Comparison of ENCODE assay signal across 8 cellular contexts in genomic region chr17:76241205-76241539, GRCh38. TPM values are rescaled to one million over a fixed set of nuclear protein-coding genes. Genes with fewer than 3 reads are reported as not detected.
DNase-seq lines count a peak whose midpoint lies in the region; ATAC-seq and TF ChIP-seq lines count a peak whose summit lies in the region.

No MANE protein-coding gene starts in this region.

- peak overlapping the region; percentile 33 for H3K4me3 ChIP-seq in RWPE2 (ENCODE audit: severe bottlenecking)
- H3K4me3 ChIP-seq in fibroblast of pulmonary artery (replicated peaks; ENCODE audit: low read depth, low read length), result peak overlapping the region; percentile 55
- peak overlapping the region; percentile 74 for H3K4me3 ChIP-seq in osteoblast (ENCODE audit: insufficient read depth, low read length)

- no peaks in the 10 kb centered on the region for H4K20me1 ChIP-seq in osteoblast (ENCODE audit: insufficient read depth, low read length)

- no peaks in the 10 kb centered on the region for H3K9me3 ChIP-seq in CD4-positive, alpha-beta T cell (ENCODE audit: control insufficient read depth, low read length)
- no peaks in the 10 kb centered on the region for H3K9me3 ChIP-seq in RWPE2 (ENCODE audit: severe bottlenecking)
- no peaks in the 10 kb centered on the region for H3K9me3 ChIP-seq in osteoblast (ENCODE audit: low read depth, low read length)

- CTCF ChIA-PET in CD4-positive, alpha-beta T cell (lab: Charles Lee), result interaction anchor here (0.5 to 1.3 kb wide), 3 partner anchors 26 to 59 kb away, joined by 3 to 7 read pairs (median 5); no protein-coding TSS in a partner anchor

- in situ Hi-C loops in GM13976 (cut with MboI; ENCODE audit: low sequenced_read_pairs, unreplicated experiment), result no loop called here

- no peaks in the 10 kb centered on the region for H3K27me3 ChIP-seq in CD4-positive, alpha-beta T cell (ENCODE audit: control insufficient read depth, insufficient read depth, low read length)
- H3K27me3 ChIP-seq in RWPE2 (ENCODE audit: insufficient read depth, poor library complexity, severe bottlenecking) (peaks cover 20% of the 10 kb centered on the region), osteoblast (ENCODE audit: insufficient read depth, low read length) (peaks cover 66% of the 10 kb centered on the region)

- no peaks in the 10 kb centered on the region for H3K79me2 ChIP-seq in osteoblast (ENCODE audit: insufficient read depth, low read length)

- ATAC-seq in CD4-positive, alpha-beta T cell (ENCODE audit: poor library complexity), result no peak
- no peak for ATAC-seq in RWPE2 (ENCODE audit: low read depth)
- ATAC-seq in GM18519 (IDR thresholded peaks at IDR 0.05; ENCODE audit: low FRiP score, unreplicated experiment), result no peak

- no peaks in the 10 kb centered on the region for H3K9me3 Mint-ChIP-seq in CD4-positive, alpha-beta T cell

- H3K4me1 ChIP-seq in RWPE2 (ENCODE audit: insufficient read depth, poor library complexity, severe bottlenecking) (no peaks in the 10 kb centered on the region), osteoblast (ENCODE audit: insufficient read depth, low read length) (peaks cover 7% of the 10 kb centered on the region)

- peaks cover 59% of the 10 kb centered on the region for H3K4me1 Mint-ChIP-seq in CD4-positive, alpha-beta T cell (ENCODE audit: low read depth)

- no peaks in the 10 kb centered on the region for H3K36me3 ChIP-seq in RWPE2 (ENCODE audit: low read depth)
- no peaks in the 10 kb centered on the region for H3K36me3 ChIP-seq in osteoblast (ENCODE audit: insufficient read depth, low read length)

- H3K27me3 Mint-ChIP-seq in CD4-positive, alpha-beta T cell, result no peaks in the 10 kb centered on the region

- peak overlapping the region; percentile 94 for H2AFZ ChIP-seq in osteoblast (ENCODE audit: low read length)

- no peak for DNase-seq in CD4-positive, alpha-beta T cell
- DNase-seq in RWPE2 (ENCODE audit: low spot score), result no peak
- no peak for DNase-seq in fibroblast of pulmonary artery (ENCODE audit: low read depth)
- no peak for DNase-seq in osteoblast (ENCODE audit: insufficient read length, low spot score, missing footprints)
- DNase-seq in GM13976 (ENCODE audit: low spot score), result no peak
- no peak for DNase-seq in activated CD4-positive, CD25-positive, alpha-beta regulatory T cell treated with anti-CD3 and anti-CD28 coated beads, Interleukin-2, amount 50 U/mL, for 72 hours
- no peak for DNase-seq in NCI-H69 (lab: John Stamatoyannopoulos, UW)

- H3K4me3 Mint-ChIP-seq in CD4-positive, alpha-beta T cell, result peak overlapping the region; percentile 89

- POLR2A ChIA-PET in CD4-positive, alpha-beta T cell (lab: Charles Lee), result interaction anchor here (0.9 to 18.7 kb wide), 6 partner anchors 11 to 61 kb away, joined by 3 to 394 read pairs (median 6); partner anchors contain the start of gene UBALD2

- intact Hi-C loops in CD4-positive, alpha-beta T cell (cut with DNase I, micrococcal nuclease), result loop anchor here in 1 of 2 experiments (2.0 to 5.0 kb wide), 2 partner anchors 24 to 49 kb away; partner anchors contain the start of gene UBALD2

- H3K27ac Mint-ChIP-seq in CD4-positive, alpha-beta T cell, result peak overlapping the region; percentile 77

- H3K4me2 ChIP-seq in osteoblast (ENCODE audit: insufficient read depth, low read length), result peak overlapping the region; percentile 97

- peaks cover 4% of the 10 kb centered on the region for H3K36me3 Mint-ChIP-seq in CD4-positive, alpha-beta T cell (ENCODE audit: low read depth)

- TF ChIP-seq CTCF in CD4-positive, alpha-beta T cell (IDR thresholded peaks at IDR 0.05), result no peak
- TF ChIP-seq CTCF in RWPE2 (IDR thresholded peaks at IDR 0.05; ENCODE audit: poor library complexity, severe bottlenecking), result no peak
- no peak for TF ChIP-seq CTCF in fibroblast of pulmonary artery (IDR thresholded peaks at IDR 0.05; ENCODE audit: low read length, missing control alignments)
- TF ChIP-seq CTCF in osteoblast (IDR thresholded peaks at IDR 0.05; ENCODE audit: extremely low read depth, low read depth, low read length), result no peak
- TF ChIP-seq CTCF in GM13976 (IDR thresholded peaks at IDR 0.05; ENCODE audit: borderline replicate concordance, control extremely low read depth, extremely low read depth, insufficient read depth, missing control alignments), result no peak

- H3K27ac ChIP-seq in CD4-positive, alpha-beta T cell (ENCODE audit: low read depth, low read length), result peak overlapping the region; percentile 35
- H3K27ac ChIP-seq in RWPE2 (ENCODE audit: poor library complexity, severe bottlenecking) (no peak overlapping the region), osteoblast (ENCODE audit: low read depth, low read length) (no peak overlapping the region)

RNA-seq across cellular contexts. Expression of gene RNF157, which starts 0.9 kb away (rescaled TPM):
- 10 to 100 TPM; 18.5 to 21.1 TPM for total RNA-seq in CD4-positive, alpha-beta T cell
- total RNA-seq in osteoblast, result 0.29 and 0.36 TPM in 2 replicates

RNA-seq across cellular contexts. Expression of gene UBALD2, which starts 24.0 kb away (rescaled TPM):
- total RNA-seq in CD4-positive, alpha-beta T cell, result 100 to 1,000 TPM; 253 to 265 TPM
- 3.8 and 5.1 TPM in 2 replicates for total RNA-seq in osteoblast

Comparison
In these comparisons a context has a peak if more than half of its experiments do, and no peak if none do; other contexts are left out.
1. RNA of gene RNF157, which starts 0.9 kb away (total RNA-seq): 18.5 to 21.1 TPM in CD4-positive, alpha-beta T cell; 0.29 to 0.36 TPM in osteoblast; every median in the first group is over 10 times any median in the second.
2. RNA of gene UBALD2, which starts 24.0 kb away (total RNA-seq): 253 to 265 TPM in CD4-positive, alpha-beta T cell; 3.8 to 5.1 TPM in osteoblast; every median in the first group is over 10 times any median in the second.
3. Peak in every context shown above with its lines, with median percentiles within 50 percentile points of each other: H3K4me3 ChIP-seq.